ENCODE assay signal across 30 cellular contexts in genomic region chr7:40058027-40058426, GRCh38.
"Had no signal": no experiment of that assay in that cellular context is flagged by ENCODE, and none has a peak within 500 bp of the region (broad histone marks: within the 10 kb centered on the region; RNA-seq: fewer than 3 reads in every experiment).

No MANE protein-coding gene starts in this region.

- H3K9me3 ChIP-seq: gastrocnemius medialis, neutrophil, right lobe of liver, stomach, thyroid gland, upper lobe of left lung, vagina had no signal

- H3K4me3 ChIP-seq: coronary artery, gastrocnemius medialis, hepatocyte, right lobe of liver, skin epidermis, stomach, thyroid gland, upper lobe of left lung, vagina had no signal

- H3K27me3 ChIP-seq: dorsolateral prefrontal cortex, gastrocnemius medialis, hepatocyte, neutrophil, right lobe of liver, stomach, thyroid gland, upper lobe of left lung, vagina had no signal

- H3K9me3 Mint-ChIP-seq: activated CD4-positive, alpha-beta memory T cell treated with anti-CD3 and anti-CD28 coated beads, Interleukin-2, amount 10 ng/mL, durations not matched to agents 7 days and 5 days; activated CD4-positive, alpha-beta T cell treated with anti-CD3 and anti-CD28 coated beads, Interleukin-2, amount 10 ng/mL, durations not matched to agents 7 days and 5 days; activated naive CD4-positive, alpha-beta T cell treated with anti-CD3 and anti-CD28 coated beads, Interleukin-2, amount 50 U/mL, for 72 hours; activated T-cell treated with anti-CD3 and anti-CD28 coated beads, Interleukin-2, amount 50 U/mL, for 4 hours; activated T-helper 17 cell treated with anti-CD3 and anti-CD28 coated beads, Interleukin-2, amount 50 U/mL, for 72 hours; nephron progenitor cell; stimulated activated naive B cell treated with anti-CD40 and anti-IgM and Interleukin-4, amounts not matched to agents 10 μg/mL and 1 μg/mL and 100 μg/mL, for 72 hours; T-cell had no signal

- H3K27ac Mint-ChIP-seq: activated CD4-positive, alpha-beta memory T cell treated with anti-CD3 and anti-CD28 coated beads, Interleukin-2, amount 10 ng/mL, durations not matched to agents 7 days and 5 days; activated T-helper 17 cell treated with anti-CD3 and anti-CD28 coated beads, Interleukin-2, amount 50 U/mL, for 72 hours; T-cell had no signal

- H3K4me2 ChIP-seq: hepatocyte had no signal

- H3K4me1 Mint-ChIP-seq: activated CD4-positive, alpha-beta memory T cell treated with anti-CD3 and anti-CD28 coated beads, Interleukin-2, amount 10 ng/mL, durations not matched to agents 7 days and 5 days; activated T-helper 17 cell treated with anti-CD3 and anti-CD28 coated beads, Interleukin-2, amount 50 U/mL, for 72 hours had no signal

- ATAC-seq: activated CD4-positive, CD25-positive, alpha-beta regulatory T cell treated with anti-CD3 and anti-CD28 coated beads, Interleukin-2, amount 50 U/mL, for 24 hours; activated naive CD4-positive, alpha-beta T cell treated with anti-CD3 and anti-CD28 coated beads, Interleukin-2, amount 50 U/mL, for 72 hours; activated T-cell treated with anti-CD3 and anti-CD28 coated beads, Interleukin-2, amount 50 U/mL, for 4 hours; activated T-helper 17 cell treated with anti-CD3 and anti-CD28 coated beads, Interleukin-2, amount 50 U/mL, for 72 hours; stimulated activated naive B cell treated with anti-CD40 and anti-IgM and Interleukin-4, amounts not matched to agents 10 μg/mL and 1 μg/mL and 100 μg/mL, for 72 hours; T-cell had no signal

- H3K36me3 ChIP-seq: thyroid gland had no signal

- H3K36me3 Mint-ChIP-seq: activated naive CD4-positive, alpha-beta T cell treated with anti-CD3 and anti-CD28 coated beads, Interleukin-2, amount 50 U/mL, for 72 hours had no signal

- H3K27me3 Mint-ChIP-seq: activated CD4-positive, alpha-beta memory T cell treated with anti-CD3 and anti-CD28 coated beads, Interleukin-2, amount 10 ng/mL, durations not matched to agents 7 days and 5 days; activated CD4-positive, alpha-beta T cell treated with anti-CD3 and anti-CD28 coated beads, Interleukin-2, amount 10 ng/mL, durations not matched to agents 7 days and 5 days; activated T-helper 17 cell treated with anti-CD3 and anti-CD28 coated beads, Interleukin-2, amount 50 U/mL, for 72 hours; stimulated activated naive B cell treated with anti-CD40 and anti-IgM and Interleukin-4, amounts not matched to agents 10 μg/mL and 1 μg/mL and 100 μg/mL, for 72 hours; T-cell had no signal

- FAIRE-seq: kidney, TTC549 had no signal

- H2AFZ ChIP-seq: hepatocyte had no signal

- DNase-seq: activated CD4-positive, alpha-beta memory T cell treated with anti-CD3 and anti-CD28 coated beads, Interleukin-2, amount 10 ng/mL, durations not matched to agents 7 days and 5 days; activated CD4-positive, alpha-beta T cell treated with anti-CD3 and anti-CD28 coated beads, Interleukin-2, amount 10 ng/mL, durations not matched to agents 7 days and 5 days; activated naive CD4-positive, alpha-beta T cell; activated T-cell treated with anti-CD3 and anti-CD28 coated beads, Interleukin-2, amount 50 U/mL, for 4 hours; cerebellar nuclear complex; dorsolateral prefrontal cortex; effector memory CD4-positive, alpha-beta T cell; gastrocnemius medialis; kidney; mesenchymal stem cell; nephron progenitor cell; right lobe of liver; stimulated activated CD4-positive, alpha-beta T cell treated with anti-CD3 and anti-CD28 coated beads, Interleukin-4, amount 100 ng/mL, for 4 hours; stimulated activated CD8-positive, alpha-beta memory T cell treated with anti-CD3 and anti-CD28 coated beads, Interleukin-4, amount 100 ng/mL, for 48 hours; stimulated activated naive B cell treated with anti-CD40 and anti-IgM and Interleukin-4, amounts not matched to agents 10 μg/mL and 1 μg/mL and 100 μg/mL, for 72 hours; stomach; T-cell; T-helper 9 cell had no signal

- H3K4me1 ChIP-seq: right lobe of liver, vagina had no signal

- H3K4me3 Mint-ChIP-seq: activated CD4-positive, alpha-beta memory T cell treated with anti-CD3 and anti-CD28 coated beads, Interleukin-2, amount 10 ng/mL, durations not matched to agents 7 days and 5 days; activated CD4-positive, alpha-beta T cell treated with anti-CD3 and anti-CD28 coated beads, Interleukin-2, amount 10 ng/mL, durations not matched to agents 7 days and 5 days; activated T-cell treated with anti-CD3 and anti-CD28 coated beads, Interleukin-2, amount 50 U/mL, for 4 hours; activated T-helper 17 cell treated with anti-CD3 and anti-CD28 coated beads, Interleukin-2, amount 50 U/mL, for 72 hours; nephron progenitor cell; stimulated activated naive B cell treated with anti-CD40 and anti-IgM and Interleukin-4, amounts not matched to agents 10 μg/mL and 1 μg/mL and 100 μg/mL, for 72 hours; T-cell had no signal

- H3K27ac ChIP-seq: coronary artery, gastrocnemius medialis, hepatocyte, neutrophil, right lobe of liver, skin epidermis, stomach, thyroid gland, upper lobe of left lung, vagina, VCaP had no signal
